8 cellular contexts compared by ENCODE assay signal in the genomic region with DNA sequence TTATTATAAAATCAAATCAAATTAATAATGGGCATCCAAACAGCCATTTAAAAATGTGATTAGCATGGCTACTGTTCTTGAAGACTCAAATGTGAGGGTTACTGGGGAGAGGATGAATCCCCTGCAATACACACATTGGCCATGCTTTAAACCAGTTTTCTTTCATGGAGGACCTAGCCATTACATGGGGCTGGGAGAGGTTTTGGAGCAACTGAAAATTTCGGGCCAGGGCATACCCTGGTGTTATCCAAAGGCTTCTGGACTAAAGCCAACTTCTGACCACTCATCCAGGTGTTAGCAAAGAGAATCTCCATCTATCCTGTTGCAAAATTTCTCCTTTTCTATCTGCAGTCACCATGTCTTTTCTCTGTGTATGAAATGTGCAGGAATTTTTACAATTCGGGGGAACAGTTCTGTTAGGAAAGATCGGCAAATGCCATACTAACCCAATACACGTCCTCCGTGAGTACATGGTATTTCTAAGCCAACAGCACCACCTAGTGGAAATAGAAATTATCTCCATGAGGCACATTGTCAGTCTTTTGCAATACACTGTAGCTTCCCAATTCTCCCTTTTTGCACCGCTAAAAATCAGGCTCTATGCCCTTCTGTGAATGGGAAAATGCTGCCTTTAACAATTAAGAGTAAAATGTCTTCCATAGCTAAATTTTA. TPM values are rescaled to one million over a fixed set of nuclear protein-coding genes. Genes with fewer than 3 reads are reported as not detected.
DNase-seq lines count a peak whose midpoint lies in the region; ATAC-seq and TF ChIP-seq lines count a peak whose summit lies in the region.

No MANE protein-coding gene starts in this region.

- H3K4me1 ChIP-seq in ascending aorta = no peaks in the 10 kb centered on the region
- H3K4me1 ChIP-seq in upper lobe of right lung = no peaks in the 10 kb centered on the region

- POLR2A ChIA-PET in AG04450 (lab: Yijun Ruan, JAX) = no interaction called here

- no peak for DNase-seq in AG04450 (ENCODE audit: low read depth, low spot score)
- DNase-seq in Daoy (ENCODE audit: low read depth) = peak; percentile 66
- peak; percentile 36 for DNase-seq in NCI-H2029 (lab: John Stamatoyannopoulos, UW)
- no peak for DNase-seq in ascending aorta (ENCODE audit: low spot score in 2 of 2)
- DNase-seq in iPS DF 4.7 (ENCODE audit: extremely low read depth, low spot score) = peak; percentile 33
- DNase-seq in upper lobe of right lung = no peak
- no peak for DNase-seq in ecto neural progenitor cell (ENCODE audit: low spot score)

- H3K9me3 ChIP-seq in AG04450 (ENCODE audit: control insufficient read depth, insufficient read depth, low read length) (peaks cover 24% of the 10 kb centered on the region), ascending aorta (peaks cover 0 to 4% of the 10 kb centered on the region in 2 donors), upper lobe of right lung (no peaks in the 10 kb centered on the region)

- intact Hi-C loops in ascending aorta (cut with DNase I) (loop anchor here (5.0 kb wide), 2 partner anchors 52 to 437 kb away; no protein-coding TSS in a partner anchor), upper lobe of right lung (cut with DNase I) (loop anchor here (5.0 kb wide), 1 partner anchor 437 kb away; no protein-coding TSS in a partner anchor)

- no peaks in the 10 kb centered on the region for H3K36me3 ChIP-seq in ascending aorta
- H3K36me3 ChIP-seq in upper lobe of right lung = no peaks in the 10 kb centered on the region

- no peak overlapping the region for H3K4me3 ChIP-seq in AG04450 (ENCODE audit: low read depth, low read length)
- no peak overlapping the region for H3K4me3 ChIP-seq in ascending aorta
- no peak overlapping the region for H3K4me3 ChIP-seq in upper lobe of right lung

- peak; percentile 43; the same call in 1 of the 2 replicates for TF ChIP-seq CTCF in AG04450 (IDR thresholded peaks at IDR 0.05; ENCODE audit: low read depth, low read length)
- peak; percentile 42 to 69 (median 43) for TF ChIP-seq CTCF in ascending aorta (IDR thresholded peaks at IDR 0.05)
- TF ChIP-seq CTCF in upper lobe of right lung (IDR thresholded peaks at IDR 0.05) = peak; percentile 66

- H3K27ac ChIP-seq in AG04450 (ENCODE audit: low read depth, low read length) (no peak overlapping the region), ascending aorta (no peak overlapping the region), upper lobe of right lung (no peak overlapping the region)

- ATAC-seq in upper lobe of right lung (peak; percentile 79), HG03520 (IDR thresholded peaks at IDR 0.05; ENCODE audit: unreplicated experiment) (no peak)

- H3K27me3 ChIP-seq in AG04450 (ENCODE audit: control insufficient read depth, insufficient read depth, low read length) (no peaks in the 10 kb centered on the region), ascending aorta (no peaks in the 10 kb centered on the region), upper lobe of right lung (no peaks in the 10 kb centered on the region)

- CTCF ChIA-PET in AG04450 (lab: Charles Lee) = no interaction called here

RNA-seq across cellular contexts. Expression of gene ZNF107, which starts 47.0 kb away (rescaled TPM):
- polyA plus RNA-seq in AG04450 (2011; rRNA removed) = 2.3 and 3.2 TPM in 2 replicates
- 1.1 and 2.4 TPM in 2 replicates for polyA minus RNA-seq in AG04450 (2011; rRNA and poly(A)+ RNA removed)
- 6.4 and 9.6 TPM in 2 replicates for total RNA-seq in Daoy (2014; rRNA removed; shearing (Covaris generic))
- total RNA-seq in ascending aorta = 0.85 TPM
- 3.4 TPM for total RNA-seq in upper lobe of right lung

RNA-seq across cellular contexts. Expression of gene ZNF680, which starts 56.0 kb away (rescaled TPM):
- 1.8 and 2.9 TPM in 2 replicates for polyA plus RNA-seq in AG04450 (2011; rRNA removed)
- polyA minus RNA-seq in AG04450 (2011; rRNA and poly(A)+ RNA removed) = 2.9 and 4.8 TPM in 2 replicates
- 21.9 and 23.0 TPM in 2 replicates for total RNA-seq in Daoy (2014; rRNA removed; shearing (Covaris generic))
- total RNA-seq in ascending aorta (11.0 TPM), upper lobe of right lung (17.3 TPM)

Comparison
In these comparisons a context has a peak if more than half of its experiments do, and no peak if none do; other contexts are left out.
1. DNase-seq: peak in Daoy (single experiment), NCI-H2029 (single experiment) and iPS DF 4.7 (single experiment); none in AG04450 (single experiment), ascending aorta (0 of 2), upper lobe of right lung (single experiment) and ecto neural progenitor cell (single experiment).
2. Peak in every context shown above with its lines, with median percentiles within 50 percentile points of each other: CTCF ChIP-seq.